Comparison of ENCODE assay signal across 13 cellular contexts in genomic region chr6:158376650-158377081, GRCh38.
DNase-seq lines count a peak whose midpoint lies in the region; ATAC-seq and TF ChIP-seq lines count a peak whose summit lies in the region.
"Had no signal": no experiment of that assay in that cellular context is flagged by ENCODE, and none has a peak within 500 bp of the region (broad histone marks: within the 10 kb centered on the region; RNA-seq: fewer than 3 reads in every experiment).

No MANE protein-coding gene starts in this region.

- H3K27ac ChIP-seq in trophoblast cell (ENCODE audit: low read depth, low read length) (peak overlapping the region; percentile 11), suprapubic skin (no peak overlapping the region)
- H3K27ac ChIP-seq: heart right ventricle, left ventricle myocardium inferior had no signal

- H3K36me3 ChIP-seq in BJ (ENCODE audit: control insufficient read depth, insufficient read depth, low read length) (no peaks in the 10 kb centered on the region), trophoblast cell (ENCODE audit: control insufficient read depth in 1 of 2, insufficient read depth in 2 of 2, low read length in 2 of 2) (peaks cover 0 to 9% of the 10 kb centered on the region in 2 experiments), suprapubic skin (no peaks in the 10 kb centered on the region), mucosa of descending colon (ENCODE audit: low read depth) (no peaks in the 10 kb centered on the region)
- H3K36me3 ChIP-seq: heart right ventricle, left ventricle myocardium inferior had no signal

- H4K8ac ChIP-seq in trophoblast cell (ENCODE audit: low read depth, low read length): no peak overlapping the region

- no peaks in the 10 kb centered on the region for H3K27me3 ChIP-seq in BJ (ENCODE audit: control insufficient read depth, insufficient read depth, low read length)
- H3K27me3 ChIP-seq in trophoblast cell (ENCODE audit: insufficient read depth, low read length): no peaks in the 10 kb centered on the region
- no peaks in the 10 kb centered on the region for H3K27me3 ChIP-seq in suprapubic skin
- H3K27me3 ChIP-seq: heart right ventricle had no signal

- H3K14ac ChIP-seq in trophoblast cell (ENCODE audit: low read length): no peak overlapping the region

- TF ChIP-seq EP300 in suprapubic skin (IDR thresholded peaks at IDR 0.05): no peak

- no peak overlapping the region for H2AK5ac ChIP-seq in trophoblast cell (ENCODE audit: low read length)

- H3K79me2 ChIP-seq in trophoblast cell (ENCODE audit: control insufficient read depth, insufficient read depth, low read length, poor library complexity): peaks cover 3% of the 10 kb centered on the region

- no peak overlapping the region for H3K9ac ChIP-seq in trophoblast cell (ENCODE audit: low read length)

- H3K4me1 ChIP-seq in trophoblast cell (ENCODE audit: control insufficient read depth in 1 of 2, insufficient read depth in 2 of 2, low read length in 2 of 2): peaks cover 7 to 13% of the 10 kb centered on the region in 2 experiments
- H3K4me1 ChIP-seq in suprapubic skin: peaks cover 12% of the 10 kb centered on the region
- H3K4me1 ChIP-seq in mucosa of descending colon (ENCODE audit: low read depth): no peaks in the 10 kb centered on the region

- H3K9me3 ChIP-seq in trophoblast cell (ENCODE audit: insufficient read depth, low read depth, low read length) (peaks cover 5% of the 10 kb centered on the region), suprapubic skin (no peaks in the 10 kb centered on the region), mucosa of descending colon (no peaks in the 10 kb centered on the region)
- H3K9me3 ChIP-seq: heart right ventricle, left ventricle myocardium inferior had no signal

- no peak overlapping the region for H3K23ac ChIP-seq in trophoblast cell (ENCODE audit: low read length)

- WGBS in trophoblast cell (ENCODE audit: extremely low coverage, insufficient coverage, insufficient read length): no CpG with 5 or more reads among the region's 2 CpGs
- 56% methylated on average over 2 of the region's 2 CpGs for WGBS in suprapubic skin

- peak; percentile 52 for DNase-seq in BJ (ENCODE audit: low read depth)
- DNase-seq in NCI-H524 (lab: John Stamatoyannopoulos, UW): peak; percentile 77 to 93
- DNase-seq in trophoblast cell: peak; percentile 37 to 41
- DNase-seq in suprapubic skin (ENCODE audit: low spot score in 2 of 2): no peak
- no peak for DNase-seq in NOMO-1 (lab: John Stamatoyannopoulos, UW; ENCODE audit: unreplicated experiment in 2 of 2)
- DNase-seq in mucosa of descending colon: no peak
- DNase-seq in DMS153 treated with DMSO at 0.1 percent for 48 hours (lab: John Stamatoyannopoulos, UW; ENCODE audit: unreplicated experiment): no peak
- DNase-seq: heart right ventricle; left ventricle myocardium inferior; NCI-H2107; PC-3; stimulated activated naive CD4-positive, alpha-beta T cell had no signal

- no peaks in the 10 kb centered on the region for H3K79me1 ChIP-seq in trophoblast cell (ENCODE audit: low read length)

- H2AFZ ChIP-seq in trophoblast cell (ENCODE audit: insufficient read depth, low read length, poor library complexity): no peak overlapping the region

- H2BK5ac ChIP-seq in trophoblast cell (ENCODE audit: low read depth, low read length, poor library complexity): no peak overlapping the region

- intact Hi-C loops in mucosa of descending colon (cut with DNase I, micrococcal nuclease): no loop called here

- peak overlapping the region; percentile 20 for H2BK12ac ChIP-seq in trophoblast cell (ENCODE audit: low read length)

- no peak overlapping the region for H4K12ac ChIP-seq in trophoblast cell (ENCODE audit: low read depth, low read length)

- peak; percentile 18 for ATAC-seq in esophagus mucosa
- no peak for ATAC-seq in mucosa of descending colon
- ATAC-seq: PC-3 had no signal

- TF ChIP-seq CTCF in BJ (IDR thresholded peaks at IDR 0.05; ENCODE audit: insufficient read depth, low read depth, low read length) (no peak), suprapubic skin (IDR thresholded peaks at IDR 0.05) (no peak), mucosa of descending colon (IDR thresholded peaks at IDR 0.05) (no peak)

- H3K4ac ChIP-seq in trophoblast cell (ENCODE audit: low read depth, low read length): no peak overlapping the region

- POLR2A ChIA-PET in BJ (lab: Charles Lee): no interaction called here

- no peak for TF ChIP-seq POLR2A in suprapubic skin (IDR thresholded peaks at IDR 0.05)

- CTCF ChIA-PET in BJ (lab: Yijun Ruan, JAX): interaction anchor here (0.8 kb wide), 1 partner anchor 142 kb away, joined by 3 read pairs; no protein-coding TSS in a partner anchor

- H2BK120ac ChIP-seq in trophoblast cell (ENCODE audit: insufficient read depth, low read length, poor library complexity): no peak overlapping the region

- H4K91ac ChIP-seq in trophoblast cell (ENCODE audit: low read depth, low read length): no peak overlapping the region

- peak overlapping the region; percentile 27 for H3K18ac ChIP-seq in trophoblast cell (ENCODE audit: low read length)

- no peak overlapping the region for H3K4me3 ChIP-seq in BJ (ENCODE audit: low read depth, low read length)
- no peak overlapping the region for H3K4me3 ChIP-seq in trophoblast cell (ENCODE audit: low read depth, low read length)
- H3K4me3 ChIP-seq in suprapubic skin: no peak overlapping the region
- H3K4me3 ChIP-seq in mucosa of descending colon: no peak overlapping the region
- H3K4me3 ChIP-seq: heart right ventricle, left ventricle myocardium inferior had no signal

- no peak overlapping the region for H3K4me2 ChIP-seq in trophoblast cell (ENCODE audit: low read length)

Comparison
In these comparisons a context has a peak if more than half of its experiments do, and no peak if none do; other contexts are left out.
1. DNase-seq: peak in BJ (single experiment), NCI-H524 (2 of 2) and trophoblast cell (2 of 2); none in suprapubic skin (0 of 2), NOMO-1 (0 of 2), mucosa of descending colon (0 of 3) and DMS153 treated with DMSO at 0.1 percent for 48 hours (single experiment).